Comparison of ENCODE assay signal across 1 cellular context in genomic region chr10:129740532-129741279, GRCh38.
TF ChIP-seq lines count a peak whose summit lies in the region.

No MANE protein-coding gene starts in this region.

TF ChIP-seq in WTC11, 78 proteins besides CTCF, POLR2A, EP300 and RAD21 (continued from another document):
- no peak for TF ChIP-seq ZNF532 (CRISPR knock-in tag; IDR thresholded peaks at IDR 0.05; ENCODE audit: borderline replicate concordance)
- no peak for TF ChIP-seq ZSCAN18 (CRISPR knock-in tag; IDR thresholded peaks at IDR 0.05)
- TF ChIP-seq ATF1 (CRISPR knock-in tag; IDR thresholded peaks at IDR 0.05) = no peak
- no peak for TF ChIP-seq CBFB (CRISPR knock-in tag; IDR thresholded peaks at IDR 0.05; ENCODE audit: low read depth)
- TF ChIP-seq PRRX2 (CRISPR knock-in tag; IDR thresholded peaks at IDR 0.05) = no peak
- TF ChIP-seq ETV6 (CRISPR knock-in tag; IDR thresholded peaks at IDR 0.05) = no peak
- no peak for TF ChIP-seq FOXP1 (CRISPR knock-in tag; IDR thresholded peaks at IDR 0.05; ENCODE audit: borderline replicate concordance)
- no peak for TF ChIP-seq SMAD3 (CRISPR knock-in tag; IDR thresholded peaks at IDR 0.05; ENCODE audit: borderline replicate concordance)
- no peak for TF ChIP-seq IRF1 (CRISPR knock-in tag; IDR thresholded peaks at IDR 0.05)
- TF ChIP-seq GTF2I (CRISPR knock-in tag; conservative IDR thresholded peaks at IDR 0.05) = no peak
- TF ChIP-seq EMX1 (CRISPR knock-in tag; IDR thresholded peaks at IDR 0.05) = no peak
- no peak for TF ChIP-seq E2F1 (CRISPR knock-in tag; IDR thresholded peaks at IDR 0.05)
- TF ChIP-seq RORB (CRISPR knock-in tag; IDR thresholded peaks at IDR 0.05) = no peak
